3 cellular contexts compared by ENCODE assay signal in genomic region chr17:9007052-9007714, GRCh38.
TF ChIP-seq lines count a peak whose summit lies in the region.

No MANE protein-coding gene starts in this region.

TF ChIP-seq in HepG2, 621 proteins besides CTCF, POLR2A, EP300 and RAD21:
- TF ChIP-seq SOX6 (IDR thresholded peaks at IDR 0.05) (0 out of 2 replicates have a peak, but pooled peaks have one; percentile 11), SOX6 (CRISPR knock-in tag; IDR thresholded peaks at IDR 0.05) (no peak), ATF2 (CRISPR knock-in tag; IDR thresholded peaks at IDR 0.05) (no peak), MAFK (conservative IDR thresholded peaks at IDR 0.05 in 1 of 2, IDR thresholded peaks at IDR 0.05 in 1 of 2; ENCODE audit: low read length in 2 of 2) (no peak), SIN3A (IDR thresholded peaks at IDR 0.05; ENCODE audit: borderline replicate concordance, low read depth, low read length) (no peak), ZNF512 (CRISPR knock-in tag; IDR thresholded peaks at IDR 0.05) (peak; percentile 60; the same call in 1 of the 2 replicates), CSRNP2 (CRISPR knock-in tag; conservative IDR thresholded peaks at IDR 0.05; ENCODE audit: low read depth) (no peak), ZNF367 (CRISPR knock-in tag; IDR thresholded peaks at IDR 0.05; ENCODE audit: borderline replicate concordance) (no peak), CREBL2 (CRISPR knock-in tag; IDR thresholded peaks at IDR 0.05; ENCODE audit: borderline replicate concordance) (no peak), ZNF3 (CRISPR knock-in tag; IDR thresholded peaks at IDR 0.05) (no peak), CC2D1A (CRISPR knock-in tag; IDR thresholded peaks at IDR 0.05) (no peak)

TF ChIP-seq in HEK293, 187 proteins besides CTCF, POLR2A, EP300 and RAD21 (continues in another document):
- TF ChIP-seq ZNF280D (tag by site-specific recombination; IDR thresholded peaks at IDR 0.05) (no peak), ZNF18 (tag by site-specific recombination; IDR thresholded peaks at IDR 0.05) (no peak), ZNF335 (tag by site-specific recombination; conservative IDR thresholded peaks at IDR 0.05) (no peak), ZNF311 (tag by site-specific recombination; IDR thresholded peaks at IDR 0.05; ENCODE audit: borderline replicate concordance) (no peak), ZXDB (tag by site-specific recombination; IDR thresholded peaks at IDR 0.05) (no peak), ZNF639 (tag by site-specific recombination; IDR thresholded peaks at IDR 0.05) (no peak), ZNF48 (tag by site-specific recombination; IDR thresholded peaks at IDR 0.05) (no peak), ZNF114 (tag by site-specific recombination; IDR thresholded peaks at IDR 0.05) (peak; percentile 88; the same call in 1 of the 2 replicates), ZFP41 (tag by site-specific recombination; IDR thresholded peaks at IDR 0.05; ENCODE audit: borderline replicate concordance) (no peak), FEZF1 (tag by site-specific recombination; IDR thresholded peaks at IDR 0.05) (no peak), ZNF449 (tag by site-specific recombination; IDR thresholded peaks at IDR 0.05) (no peak), ZFP3 (tag by site-specific recombination; IDR thresholded peaks at IDR 0.05; ENCODE audit: low read depth) (no peak), ZNF138 (tag by site-specific recombination; IDR thresholded peaks at IDR 0.05; ENCODE audit: borderline replicate concordance) (no peak), ZNF768 (tag by site-specific recombination; IDR thresholded peaks at IDR 0.05) (no peak), ZNF747 (tag by site-specific recombination; IDR thresholded peaks at IDR 0.05) (no peak), ZSCAN23 (tag by site-specific recombination; IDR thresholded peaks at IDR 0.05) (no peak), ZBTB20 (tag by site-specific recombination; IDR thresholded peaks at IDR 0.05) (no peak), BCL6B (tag by site-specific recombination; IDR thresholded peaks at IDR 0.05) (0 out of 2 replicates have a peak, but pooled peaks have one; percentile 13)

TF ChIP-seq in K562, 482 proteins besides CTCF, POLR2A, EP300 and RAD21:
- TF ChIP-seq HMG20A (CRISPR knock-in tag; conservative IDR thresholded peaks at IDR 0.05) (no peak), ZNF444 (CRISPR knock-in tag; IDR thresholded peaks at IDR 0.05) (no peak), BRD9 (IDR thresholded peaks at IDR 0.05; ENCODE audit: low read depth, partially characterized antibody) (no peak), TAF7 (tag; IDR thresholded peaks at IDR 0.05) (no peak), ZNF512 (tag; IDR thresholded peaks at IDR 0.05) (peak; percentile 96)
